38 cellular contexts compared by ENCODE assay signal in the genomic region with DNA sequence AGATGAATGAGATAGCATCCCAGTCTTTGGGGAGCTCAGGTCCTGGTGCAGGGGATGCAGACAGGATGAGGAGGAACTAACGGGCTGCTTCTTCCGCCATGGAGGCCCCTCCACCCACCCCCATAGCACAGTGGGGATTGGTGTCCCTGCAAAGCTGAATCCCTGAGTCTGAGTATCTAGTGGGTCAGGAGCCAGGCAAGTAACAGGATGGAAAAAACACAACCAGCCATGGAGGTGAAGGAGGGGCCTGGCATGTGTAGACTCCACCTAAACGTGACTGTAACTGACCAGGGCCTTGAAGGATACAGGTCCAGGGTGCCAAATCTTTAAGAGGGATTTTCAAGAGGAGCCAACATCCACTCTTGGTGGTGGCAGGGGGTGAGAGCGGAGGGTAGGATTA.
"Had no signal": no experiment of that assay in that cellular context is flagged by ENCODE, and none has a peak within 500 bp of the region (broad histone marks: within the 10 kb centered on the region; RNA-seq: fewer than 3 reads in every experiment).

No MANE protein-coding gene starts in this region.

- H3K4me1 ChIP-seq: adrenal gland, ascending aorta, body of pancreas, breast epithelium had no signal

- H3K9me3 ChIP-seq: adrenal gland, ascending aorta, body of pancreas, breast epithelium had no signal

- H3K36me3 ChIP-seq: adrenal gland, ascending aorta, brain microvascular endothelial cell, breast epithelium, cardiac muscle cell had no signal

- ATAC-seq: activated naive CD4-positive, alpha-beta T cell treated with anti-CD3 and anti-CD28 coated beads, Interleukin-2, amount 50 U/mL, for 72 hours; activated naive CD8-positive, alpha-beta T cell treated with anti-CD3 and anti-CD28 coated beads, Interleukin-2, amount 50 U/mL, for 24 hours; activated T-cell treated with anti-CD3 and anti-CD28 coated beads, Interleukin-2, amount 50 U/mL, for 4 hours; activated T-cell treated with anti-CD3 and anti-CD28 coated beads, Interleukin-2, amount 50 U/mL, for 72 hours; activated T-helper 17 cell treated with anti-CD3 and anti-CD28 coated beads, Interleukin-2, amount 50 U/mL, for 72 hours; body of pancreas had no signal

- H3K4me3 ChIP-seq: adrenal gland, ascending aorta, body of pancreas, breast epithelium, cardiac muscle cell had no signal

- H3K4me1 Mint-ChIP-seq: activated naive CD4-positive, alpha-beta T cell treated with anti-CD3 and anti-CD28 coated beads, Interleukin-2, amount 10 ng/mL, durations not matched to agents 7 days and 5 days; activated naive CD4-positive, alpha-beta T cell treated with anti-CD3 and anti-CD28 coated beads, Interleukin-2, amount 50 U/mL, for 24 hours; activated naive CD8-positive, alpha-beta T cell treated with anti-CD3 and anti-CD28 coated beads for 36 hours; activated naive CD8-positive, alpha-beta T cell treated with anti-CD3 and anti-CD28 coated beads, Interleukin-2, amount 10 ng/mL, durations not matched to agents 7 days and 5 days; activated naive CD8-positive, alpha-beta T cell treated with anti-CD3 and anti-CD28 coated beads, Interleukin-2, amount 50 U/mL, for 24 hours; activated T-helper 17 cell treated with anti-CD3 and anti-CD28 coated beads, Interleukin-2, amount 50 U/mL, for 72 hours; brain; central memory CD8-positive, alpha-beta T cell had no signal

- DNase-seq: activated effector memory CD4-positive, alpha-beta T cell treated with anti-CD3 and anti-CD28 coated beads, Interleukin-2, amount 50 U/mL, for 16 hours; activated effector memory CD4-positive, alpha-beta T cell treated with Interleukin-2 at 50 U/mL for 16 hours; activated gamma-delta T cell; activated gamma-delta T cell treated with Interleukin-2 at 50 U/mL for 16 hours; activated naive CD4-positive, alpha-beta T cell; activated naive CD4-positive, alpha-beta T cell treated with anti-CD3 and anti-CD28 coated beads for 36 hours; activated naive CD4-positive, alpha-beta T cell treated with anti-CD3 and anti-CD28 coated beads, Interleukin-2, amount 10 ng/mL, durations not matched to agents 7 days and 5 days; activated naive CD4-positive, alpha-beta T cell treated with anti-CD3 and anti-CD28 coated beads, Interleukin-2, amount 50 U/mL, for 16 hours; activated naive CD4-positive, alpha-beta T cell treated with Interleukin-2 at 50 U/mL for 16 hours; activated naive CD8-positive, alpha-beta T cell treated with anti-CD3 and anti-CD28 coated beads for 36 hours; activated naive CD8-positive, alpha-beta T cell treated with anti-CD3 and anti-CD28 coated beads, Interleukin-2, amount 10 ng/mL, durations not matched to agents 7 days and 5 days; activated naive CD8-positive, alpha-beta T cell treated with anti-CD3 and anti-CD28 coated beads, Interleukin-2, amount 50 U/mL, for 24 hours; activated T-cell treated with anti-CD3 and anti-CD28 coated beads for 4 hours; activated T-cell treated with anti-CD3 and anti-CD28 coated beads, Interleukin-2, amount 50 U/mL, for 1 hour; activated T-cell treated with anti-CD3 and anti-CD28 coated beads, Interleukin-2, amount 50 U/mL, for 24 hours; activated T-cell treated with anti-CD3 and anti-CD28 coated beads, Interleukin-2, amount 50 U/mL, for 4 hours; activated T-cell treated with anti-CD3 and anti-CD28 coated beads, Interleukin-2, amount 50 U/mL, for 48 hours; activated T-cell treated with anti-CD3 and anti-CD28 coated beads, Interleukin-2, amount 50 U/mL, for 72 hours; adrenal gland; amniotic stem cell; amygdala; anterior cingulate cortex; aorta; body of pancreas; brain microvascular endothelial cell; caudate nucleus; central memory CD4-positive, alpha-beta T cell had no signal

- H3K36me3 Mint-ChIP-seq: activated naive CD4-positive, alpha-beta T cell treated with anti-CD3 and anti-CD28 coated beads, Interleukin-2, amount 10 ng/mL, durations not matched to agents 7 days and 5 days; activated naive CD4-positive, alpha-beta T cell treated with anti-CD3 and anti-CD28 coated beads, Interleukin-2, amount 50 U/mL, for 72 hours; activated naive CD8-positive, alpha-beta T cell; activated naive CD8-positive, alpha-beta T cell treated with anti-CD3 and anti-CD28 coated beads for 36 hours; activated naive CD8-positive, alpha-beta T cell treated with anti-CD3 and anti-CD28 coated beads, Interleukin-2, amount 10 ng/mL, durations not matched to agents 7 days and 5 days; brain had no signal

- H3K27ac Mint-ChIP-seq: activated naive CD4-positive, alpha-beta T cell treated with anti-CD3 and anti-CD28 coated beads for 36 hours; activated naive CD4-positive, alpha-beta T cell treated with anti-CD3 and anti-CD28 coated beads, Interleukin-2, amount 10 ng/mL, durations not matched to agents 7 days and 5 days; activated naive CD4-positive, alpha-beta T cell treated with anti-CD3 and anti-CD28 coated beads, Interleukin-2, amount 50 U/mL, for 24 hours; activated naive CD4-positive, alpha-beta T cell treated with anti-CD3 and anti-CD28 coated beads, Interleukin-2, amount 50 U/mL, for 72 hours; activated naive CD8-positive, alpha-beta T cell; activated naive CD8-positive, alpha-beta T cell treated with anti-CD3 and anti-CD28 coated beads for 36 hours; activated naive CD8-positive, alpha-beta T cell treated with anti-CD3 and anti-CD28 coated beads, Interleukin-2, amount 10 ng/mL, durations not matched to agents 7 days and 5 days; activated naive CD8-positive, alpha-beta T cell treated with anti-CD3 and anti-CD28 coated beads, Interleukin-2, amount 50 U/mL, for 24 hours; activated T-cell treated with anti-CD3 and anti-CD28 coated beads, Interleukin-2, amount 50 U/mL, for 24 hours; activated T-cell treated with anti-CD3 and anti-CD28 coated beads, Interleukin-2, amount 50 U/mL, for 72 hours; activated T-helper 1 cell treated with anti-CD3 and anti-CD28 coated beads, Interleukin-12 subunit alpha, Interleukin-12 subunit beta, Interleukin-2, Interleukin-4 antibody, amounts not matched to agents 30 ng/mL and 10 ng/mL and 1 ng/mL, durations not matched to agents 14 hours and 24 hours and 36 hours; activated T-helper 17 cell treated with anti-CD3 and anti-CD28 coated beads, Interleukin-2, amount 50 U/mL, for 72 hours; activated T-helper 2 cell treated with anti-CD3 and anti-CD28 coated beads, Interferon-gamma antibody, Interleukin-2, Interleukin-4, amounts not matched to agents 10 μg/mL and 5 μg/mL and 100 μg/mL, durations not matched to agents 14 hours and 24 hours and 36 hours; brain had no signal

- H3K27ac ChIP-seq: adrenal gland, ascending aorta, body of pancreas, brain microvascular endothelial cell, breast epithelium, cardiac muscle cell had no signal

- H3K27me3 Mint-ChIP-seq: central memory CD8-positive, alpha-beta T cell had no signal

- H3K9me3 Mint-ChIP-seq: activated naive CD4-positive, alpha-beta T cell treated with anti-CD3 and anti-CD28 coated beads for 36 hours; activated naive CD4-positive, alpha-beta T cell treated with anti-CD3 and anti-CD28 coated beads, Interleukin-2, amount 10 ng/mL, durations not matched to agents 7 days and 5 days; activated naive CD4-positive, alpha-beta T cell treated with anti-CD3 and anti-CD28 coated beads, Interleukin-2, amount 50 U/mL, for 24 hours; activated naive CD8-positive, alpha-beta T cell treated with anti-CD3 and anti-CD28 coated beads for 36 hours; activated naive CD8-positive, alpha-beta T cell treated with anti-CD3 and anti-CD28 coated beads, Interleukin-2, amount 10 ng/mL, durations not matched to agents 7 days and 5 days; activated naive CD8-positive, alpha-beta T cell treated with anti-CD3 and anti-CD28 coated beads, Interleukin-2, amount 50 U/mL, for 24 hours; activated T-cell treated with anti-CD3 and anti-CD28 coated beads, Interleukin-2, amount 50 U/mL, for 24 hours; activated T-cell treated with anti-CD3 and anti-CD28 coated beads, Interleukin-2, amount 50 U/mL, for 4 hours; activated T-helper 1 cell treated with anti-CD3 and anti-CD28 coated beads, Interleukin-12 subunit alpha, Interleukin-12 subunit beta, Interleukin-2, Interleukin-4 antibody, amounts not matched to agents 30 ng/mL and 10 ng/mL and 1 ng/mL, durations not matched to agents 14 hours and 24 hours and 36 hours; activated T-helper 17 cell treated with anti-CD3 and anti-CD28 coated beads, Interleukin-2, amount 50 U/mL, for 72 hours; activated T-helper 2 cell treated with anti-CD3 and anti-CD28 coated beads, Interferon-gamma antibody, Interleukin-2, Interleukin-4, amounts not matched to agents 10 μg/mL and 5 μg/mL and 100 μg/mL, durations not matched to agents 14 hours and 24 hours and 36 hours; brain had no signal

- H3K4me3 Mint-ChIP-seq: activated naive CD4-positive, alpha-beta T cell treated with anti-CD3 and anti-CD28 coated beads for 36 hours; activated naive CD4-positive, alpha-beta T cell treated with anti-CD3 and anti-CD28 coated beads, Interleukin-2, amount 10 ng/mL, durations not matched to agents 7 days and 5 days; activated naive CD4-positive, alpha-beta T cell treated with anti-CD3 and anti-CD28 coated beads, Interleukin-2, amount 50 U/mL, for 24 hours; activated naive CD8-positive, alpha-beta T cell; activated naive CD8-positive, alpha-beta T cell treated with anti-CD3 and anti-CD28 coated beads for 36 hours; activated naive CD8-positive, alpha-beta T cell treated with anti-CD3 and anti-CD28 coated beads, Interleukin-2, amount 10 ng/mL, durations not matched to agents 7 days and 5 days; activated naive CD8-positive, alpha-beta T cell treated with anti-CD3 and anti-CD28 coated beads, Interleukin-2, amount 50 U/mL, for 24 hours; activated T-cell treated with anti-CD3 and anti-CD28 coated beads, Interleukin-2, amount 50 U/mL, for 24 hours; activated T-cell treated with anti-CD3 and anti-CD28 coated beads, Interleukin-2, amount 50 U/mL, for 4 hours; activated T-cell treated with anti-CD3 and anti-CD28 coated beads, Interleukin-2, amount 50 U/mL, for 72 hours; activated T-helper 1 cell treated with anti-CD3 and anti-CD28 coated beads, Interleukin-12 subunit alpha, Interleukin-12 subunit beta, Interleukin-2, Interleukin-4 antibody, amounts not matched to agents 30 ng/mL and 10 ng/mL and 1 ng/mL, durations not matched to agents 14 hours and 24 hours and 36 hours; activated T-helper 17 cell treated with anti-CD3 and anti-CD28 coated beads, Interleukin-2, amount 50 U/mL, for 72 hours; brain; central memory CD8-positive, alpha-beta T cell had no signal

- H3K27me3 ChIP-seq: ascending aorta, brain microvascular endothelial cell, cardiac muscle cell had no signal
